ENCODE assay signal across 1 cellular context in the genomic region with DNA sequence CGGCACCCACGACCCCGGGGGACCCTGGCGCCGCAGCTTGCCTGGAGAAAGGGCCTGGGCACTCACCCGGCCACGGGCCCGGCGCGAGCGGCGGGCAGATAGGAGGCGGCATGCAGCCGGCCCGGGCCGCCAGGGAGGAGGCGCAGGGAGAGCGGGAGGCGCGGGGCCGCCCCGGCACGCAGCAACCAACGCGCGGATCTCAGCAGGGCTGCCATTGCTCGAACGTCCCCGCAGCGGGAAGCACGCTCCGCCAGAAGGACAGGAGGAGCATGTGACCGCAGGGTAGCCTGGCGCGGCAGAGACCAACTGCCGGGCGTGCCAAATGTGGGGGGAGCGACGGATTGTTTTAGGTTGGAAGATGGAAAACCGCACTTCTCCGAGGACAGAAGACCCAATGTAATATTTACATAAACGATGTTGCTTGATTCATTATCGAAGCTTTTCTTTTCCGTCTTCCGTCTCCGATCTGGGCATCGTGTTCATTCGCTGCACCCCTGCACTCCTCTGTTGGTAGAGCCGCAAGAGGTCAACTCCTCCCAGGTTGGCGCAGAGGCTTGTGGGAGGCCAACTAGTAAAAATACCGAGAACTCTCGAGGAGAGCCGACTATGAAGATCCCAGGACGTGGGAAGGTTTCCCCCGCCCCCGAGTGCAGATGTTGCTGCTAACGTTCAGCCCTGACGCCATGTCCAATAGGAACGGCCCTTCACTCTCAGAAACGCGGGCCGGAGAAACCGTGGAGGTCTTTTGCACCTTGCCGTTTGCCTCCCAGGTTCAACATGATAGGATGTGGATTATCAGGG.
TF ChIP-seq lines count a peak whose summit lies in the region.

A gene (minus strand): TSS at position 257 of the 801 bp plus-strand sequence. CDS start 42 bp downstream, at position 215.

TF ChIP-seq in HepG2, 621 proteins besides CTCF, POLR2A, EP300 and RAD21 (continued from another document and continues in another):
- TF ChIP-seq RCOR2 (CRISPR knock-in tag; IDR thresholded peaks at IDR 0.05) (no peak), ZNF343 (CRISPR knock-in tag; IDR thresholded peaks at IDR 0.05) (peak; percentile 90), MYC (CRISPR knock-in tag; IDR thresholded peaks at IDR 0.05; ENCODE audit: borderline replicate concordance) (peak; percentile 97), HIVEP1 (CRISPR knock-in tag; IDR thresholded peaks at IDR 0.05) (peak; percentile 82), KLF15 (CRISPR knock-in tag; IDR thresholded peaks at IDR 0.05; ENCODE audit: borderline replicate concordance) (no peak; the same call in 1 of the 2 replicates), REXO4 (CRISPR knock-in tag; IDR thresholded peaks at IDR 0.05; ENCODE audit: borderline replicate concordance) (0 out of 2 replicates have a peak, but pooled peaks have one; percentile 67), KAT8 (CRISPR knock-in tag; IDR thresholded peaks at IDR 0.05) (peak; percentile 96; the same call in 1 of the 2 replicates), ZNF761 (CRISPR knock-in tag; conservative IDR thresholded peaks at IDR 0.05) (no peak), THAP11 (CRISPR knock-in tag; IDR thresholded peaks at IDR 0.05) (peak; percentile 92), ZSCAN22 (CRISPR knock-in tag; IDR thresholded peaks at IDR 0.05) (no peak), ARID2 (CRISPR knock-in tag; IDR thresholded peaks at IDR 0.05; ENCODE audit: borderline replicate concordance) (no peak), ZFX (CRISPR knock-in tag; IDR thresholded peaks at IDR 0.05; ENCODE audit: low read depth) (peak; percentile 90), MYNN (CRISPR knock-in tag; IDR thresholded peaks at IDR 0.05; ENCODE audit: low read depth) (no peak), CC2D1A (CRISPR knock-in tag; IDR thresholded peaks at IDR 0.05) (no peak; the same call in 1 of the 2 replicates), KDM5B (CRISPR knock-in tag; IDR thresholded peaks at IDR 0.05; ENCODE audit: borderline replicate concordance) (peak; percentile 81; the same call in 1 of the 2 replicates), ZNF557 (CRISPR knock-in tag; IDR thresholded peaks at IDR 0.05) (no peak), NR2F2 (IDR thresholded peaks at IDR 0.05; ENCODE audit: borderline replicate concordance, low read depth) (peak; percentile 79; the same call in 1 of the 2 replicates), ZNF138 (CRISPR knock-in tag; IDR thresholded peaks at IDR 0.05; ENCODE audit: low read depth) (no peak), MATR3 (CRISPR knock-in tag; IDR thresholded peaks at IDR 0.05) (no peak; the same call in 1 of the 2 replicates), NCOA5 (CRISPR knock-in tag; IDR thresholded peaks at IDR 0.05) (no peak), EEA1 (CRISPR knock-in tag; IDR thresholded peaks at IDR 0.05; ENCODE audit: borderline replicate concordance) (peak; percentile 96), KDM6A (CRISPR knock-in tag; IDR thresholded peaks at IDR 0.05; ENCODE audit: low read depth) (0 out of 2 replicates have a peak, but pooled peaks have one; percentile 8), ZFY (CRISPR knock-in tag; IDR thresholded peaks at IDR 0.05) (peak; percentile 94), TSC22D2 (CRISPR knock-in tag; IDR thresholded peaks at IDR 0.05; ENCODE audit: borderline replicate concordance) (peak; percentile 29), NFATC3 (CRISPR knock-in tag; IDR thresholded peaks at IDR 0.05) (no peak), RAD51 (IDR thresholded peaks at IDR 0.05; ENCODE audit: borderline replicate concordance) (peak; percentile 63), SIN3B (IDR thresholded peaks at IDR 0.05; ENCODE audit: low read length) (peak; percentile 66), SALL1 (CRISPR knock-in tag; IDR thresholded peaks at IDR 0.05) (peak; percentile 48), DNMT1 (CRISPR knock-in tag; IDR thresholded peaks at IDR 0.05) (peak; percentile 92), DNMT3B (CRISPR knock-in tag; conservative IDR thresholded peaks at IDR 0.05) (peak; percentile 61; the same call in 1 of the 2 replicates), GATAD2A (CRISPR knock-in tag; IDR thresholded peaks at IDR 0.05) (0 out of 2 replicates have a peak, but pooled peaks have one; percentile 36), GTF2F1 (IDR thresholded peaks at IDR 0.05; ENCODE audit: low read length) (peak; percentile 69; the same call in 1 of the 2 replicates), KLF11 (CRISPR knock-in tag; IDR thresholded peaks at IDR 0.05) (peak; percentile 85; the same call in 1 of the 2 replicates), ZMAT3 (CRISPR knock-in tag; conservative IDR thresholded peaks at IDR 0.05) (no peak), ZNF501 (CRISPR knock-in tag; IDR thresholded peaks at IDR 0.05) (peak; percentile 93), SP2 (CRISPR knock-in tag; IDR thresholded peaks at IDR 0.05) (peak; percentile 44), ZNF446 (CRISPR knock-in tag; IDR thresholded peaks at IDR 0.05) (no peak; the same call in 1 of the 2 replicates), ZNF329 (CRISPR knock-in tag; IDR thresholded peaks at IDR 0.05; ENCODE audit: low read depth) (0 out of 2 replicates have a peak, but pooled peaks have one; percentile 39), IRF2 (CRISPR knock-in tag; IDR thresholded peaks at IDR 0.05) (peak; percentile 68; the same call in 1 of the 2 replicates), SRY (CRISPR knock-in tag; IDR thresholded peaks at IDR 0.05) (no peak), SMAD3 (CRISPR knock-in tag; IDR thresholded peaks at IDR 0.05) (no peak)
- TF ChIP-seq, protein P1, sequence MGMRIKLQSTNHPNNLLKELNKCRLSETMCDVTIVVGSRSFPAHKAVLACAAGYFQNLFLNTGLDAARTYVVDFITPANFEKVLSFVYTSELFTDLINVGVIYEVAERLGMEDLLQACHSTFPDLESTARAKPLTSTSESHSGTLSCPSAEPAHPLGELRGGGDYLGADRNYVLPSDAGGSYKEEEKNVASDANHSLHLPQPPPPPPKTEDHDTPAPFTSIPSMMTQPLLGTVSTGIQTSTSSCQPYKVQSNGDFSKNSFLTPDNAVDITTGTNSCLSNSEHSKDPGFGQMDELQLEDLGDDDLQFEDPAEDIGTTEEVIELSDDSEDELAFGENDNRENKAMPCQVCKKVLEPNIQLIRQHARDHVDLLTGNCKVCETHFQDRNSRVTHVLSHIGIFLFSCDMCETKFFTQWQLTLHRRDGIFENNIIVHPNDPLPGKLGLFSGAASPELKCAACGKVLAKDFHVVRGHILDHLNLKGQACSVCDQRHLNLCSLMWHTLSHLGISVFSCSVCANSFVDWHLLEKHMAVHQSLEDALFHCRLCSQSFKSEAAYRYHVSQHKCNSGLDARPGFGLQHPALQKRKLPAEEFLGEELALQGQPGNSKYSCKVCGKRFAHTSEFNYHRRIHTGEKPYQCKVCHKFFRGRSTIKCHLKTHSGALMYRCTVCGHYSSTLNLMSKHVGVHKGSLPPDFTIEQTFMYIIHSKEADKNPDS (CRISPR knock-in tag; IDR thresholded peaks at IDR 0.05) = no peak
- TF ChIP-seq, protein P2, sequence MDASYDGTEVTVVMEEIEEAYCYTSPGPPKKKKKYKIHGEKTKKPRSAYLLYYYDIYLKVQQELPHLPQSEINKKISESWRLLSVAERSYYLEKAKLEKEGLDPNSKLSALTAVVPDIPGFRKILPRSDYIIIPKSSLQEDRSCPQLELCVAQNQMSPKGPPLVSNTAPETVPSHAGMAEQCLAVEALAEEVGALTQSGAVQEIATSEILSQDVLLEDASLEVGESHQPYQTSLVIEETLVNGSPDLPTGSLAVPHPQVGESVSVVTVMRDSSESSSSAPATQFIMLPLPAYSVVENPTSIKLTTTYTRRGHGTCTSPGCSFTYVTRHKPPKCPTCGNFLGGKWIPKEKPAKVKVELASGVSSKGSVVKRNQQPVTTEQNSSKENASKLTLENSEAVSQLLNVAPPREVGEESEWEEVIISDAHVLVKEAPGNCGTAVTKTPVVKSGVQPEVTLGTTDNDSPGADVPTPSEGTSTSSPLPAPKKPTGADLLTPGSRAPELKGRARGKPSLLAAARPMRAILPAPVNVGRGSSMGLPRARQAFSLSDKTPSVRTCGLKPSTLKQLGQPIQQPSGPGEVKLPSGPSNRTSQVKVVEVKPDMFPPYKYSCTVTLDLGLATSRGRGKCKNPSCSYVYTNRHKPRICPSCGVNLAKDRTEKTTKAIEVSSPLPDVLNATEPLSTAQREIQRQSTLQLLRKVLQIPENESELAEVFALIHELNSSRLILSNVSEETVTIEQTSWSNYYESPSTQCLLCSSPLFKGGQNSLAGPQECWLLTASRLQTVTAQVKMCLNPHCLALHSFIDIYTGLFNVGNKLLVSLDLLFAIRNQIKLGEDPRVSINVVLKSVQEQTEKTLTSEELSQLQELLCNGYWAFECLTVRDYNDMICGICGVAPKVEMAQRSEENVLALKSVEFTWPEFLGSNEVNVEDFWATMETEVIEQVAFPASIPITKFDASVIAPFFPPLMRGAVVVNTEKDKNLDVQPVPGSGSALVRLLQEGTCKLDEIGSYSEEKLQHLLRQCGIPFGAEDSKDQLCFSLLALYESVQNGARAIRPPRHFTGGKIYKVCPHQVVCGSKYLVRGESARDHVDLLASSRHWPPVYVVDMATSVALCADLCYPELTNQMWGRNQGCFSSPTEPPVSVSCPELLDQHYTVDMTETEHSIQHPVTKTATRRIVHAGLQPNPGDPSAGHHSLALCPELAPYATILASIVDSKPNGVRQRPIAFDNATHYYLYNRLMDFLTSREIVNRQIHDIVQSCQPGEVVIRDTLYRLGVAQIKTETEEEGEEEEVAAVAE (CRISPR knock-in tag; IDR thresholded peaks at IDR 0.05; ENCODE audit: borderline replicate concordance) = no peak
- TF ChIP-seq, protein P3, sequence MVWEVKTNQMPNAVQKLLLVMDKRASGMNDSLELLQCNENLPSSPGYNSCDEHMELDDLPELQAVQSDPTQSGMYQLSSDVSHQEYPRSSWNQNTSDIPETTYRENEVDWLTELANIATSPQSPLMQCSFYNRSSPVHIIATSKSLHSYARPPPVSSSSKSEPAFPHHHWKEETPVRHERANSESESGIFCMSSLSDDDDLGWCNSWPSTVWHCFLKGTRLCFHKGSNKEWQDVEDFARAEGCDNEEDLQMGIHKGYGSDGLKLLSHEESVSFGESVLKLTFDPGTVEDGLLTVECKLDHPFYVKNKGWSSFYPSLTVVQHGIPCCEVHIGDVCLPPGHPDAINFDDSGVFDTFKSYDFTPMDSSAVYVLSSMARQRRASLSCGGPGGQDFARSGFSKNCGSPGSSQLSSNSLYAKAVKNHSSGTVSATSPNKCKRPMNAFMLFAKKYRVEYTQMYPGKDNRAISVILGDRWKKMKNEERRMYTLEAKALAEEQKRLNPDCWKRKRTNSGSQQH (CRISPR knock-in tag; IDR thresholded peaks at IDR 0.05; ENCODE audit: low read depth) = peak; percentile 92; the same call in 1 of the 2 replicates
- TF ChIP-seq, protein P4, sequence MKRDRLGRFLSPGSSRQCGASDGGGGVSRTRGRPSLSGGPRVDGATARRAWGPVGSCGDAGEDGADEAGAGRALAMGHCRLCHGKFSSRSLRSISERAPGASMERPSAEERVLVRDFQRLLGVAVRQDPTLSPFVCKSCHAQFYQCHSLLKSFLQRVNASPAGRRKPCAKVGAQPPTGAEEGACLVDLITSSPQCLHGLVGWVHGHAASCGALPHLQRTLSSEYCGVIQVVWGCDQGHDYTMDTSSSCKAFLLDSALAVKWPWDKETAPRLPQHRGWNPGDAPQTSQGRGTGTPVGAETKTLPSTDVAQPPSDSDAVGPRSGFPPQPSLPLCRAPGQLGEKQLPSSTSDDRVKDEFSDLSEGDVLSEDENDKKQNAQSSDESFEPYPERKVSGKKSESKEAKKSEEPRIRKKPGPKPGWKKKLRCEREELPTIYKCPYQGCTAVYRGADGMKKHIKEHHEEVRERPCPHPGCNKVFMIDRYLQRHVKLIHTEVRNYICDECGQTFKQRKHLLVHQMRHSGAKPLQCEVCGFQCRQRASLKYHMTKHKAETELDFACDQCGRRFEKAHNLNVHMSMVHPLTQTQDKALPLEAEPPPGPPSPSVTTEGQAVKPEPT (CRISPR knock-in tag; IDR thresholded peaks at IDR 0.05; ENCODE audit: low read depth) = peak; percentile 39; the same call in 1 of the 2 replicates
- TF ChIP-seq, protein P5, sequence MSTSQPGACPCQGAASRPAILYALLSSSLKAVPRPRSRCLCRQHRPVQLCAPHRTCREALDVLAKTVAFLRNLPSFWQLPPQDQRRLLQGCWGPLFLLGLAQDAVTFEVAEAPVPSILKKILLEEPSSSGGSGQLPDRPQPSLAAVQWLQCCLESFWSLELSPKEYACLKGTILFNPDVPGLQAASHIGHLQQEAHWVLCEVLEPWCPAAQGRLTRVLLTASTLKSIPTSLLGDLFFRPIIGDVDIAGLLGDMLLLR (CRISPR knock-in tag; IDR thresholded peaks at IDR 0.05) = peak; percentile 22; the same call in 1 of the 2 replicates
- TF ChIP-seq, protein P6, sequence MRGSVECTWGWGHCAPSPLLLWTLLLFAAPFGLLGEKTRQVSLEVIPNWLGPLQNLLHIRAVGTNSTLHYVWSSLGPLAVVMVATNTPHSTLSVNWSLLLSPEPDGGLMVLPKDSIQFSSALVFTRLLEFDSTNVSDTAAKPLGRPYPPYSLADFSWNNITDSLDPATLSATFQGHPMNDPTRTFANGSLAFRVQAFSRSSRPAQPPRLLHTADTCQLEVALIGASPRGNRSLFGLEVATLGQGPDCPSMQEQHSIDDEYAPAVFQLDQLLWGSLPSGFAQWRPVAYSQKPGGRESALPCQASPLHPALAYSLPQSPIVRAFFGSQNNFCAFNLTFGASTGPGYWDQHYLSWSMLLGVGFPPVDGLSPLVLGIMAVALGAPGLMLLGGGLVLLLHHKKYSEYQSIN (CRISPR knock-in tag; IDR thresholded peaks at IDR 0.05; ENCODE audit: borderline replicate concordance) = no peak
- TF ChIP-seq, protein P7, sequence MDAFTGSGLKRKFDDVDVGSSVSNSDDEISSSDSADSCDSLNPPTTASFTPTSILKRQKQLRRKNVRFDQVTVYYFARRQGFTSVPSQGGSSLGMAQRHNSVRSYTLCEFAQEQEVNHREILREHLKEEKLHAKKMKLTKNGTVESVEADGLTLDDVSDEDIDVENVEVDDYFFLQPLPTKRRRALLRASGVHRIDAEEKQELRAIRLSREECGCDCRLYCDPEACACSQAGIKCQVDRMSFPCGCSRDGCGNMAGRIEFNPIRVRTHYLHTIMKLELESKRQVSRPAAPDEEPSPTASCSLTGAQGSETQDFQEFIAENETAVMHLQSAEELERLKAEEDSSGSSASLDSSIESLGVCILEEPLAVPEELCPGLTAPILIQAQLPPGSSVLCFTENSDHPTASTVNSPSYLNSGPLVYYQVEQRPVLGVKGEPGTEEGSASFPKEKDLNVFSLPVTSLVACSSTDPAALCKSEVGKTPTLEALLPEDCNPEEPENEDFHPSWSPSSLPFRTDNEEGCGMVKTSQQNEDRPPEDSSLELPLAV (CRISPR knock-in tag; conservative IDR thresholded peaks at IDR 0.05; ENCODE audit: low read depth) = no peak
- TF ChIP-seq, protein P8, sequence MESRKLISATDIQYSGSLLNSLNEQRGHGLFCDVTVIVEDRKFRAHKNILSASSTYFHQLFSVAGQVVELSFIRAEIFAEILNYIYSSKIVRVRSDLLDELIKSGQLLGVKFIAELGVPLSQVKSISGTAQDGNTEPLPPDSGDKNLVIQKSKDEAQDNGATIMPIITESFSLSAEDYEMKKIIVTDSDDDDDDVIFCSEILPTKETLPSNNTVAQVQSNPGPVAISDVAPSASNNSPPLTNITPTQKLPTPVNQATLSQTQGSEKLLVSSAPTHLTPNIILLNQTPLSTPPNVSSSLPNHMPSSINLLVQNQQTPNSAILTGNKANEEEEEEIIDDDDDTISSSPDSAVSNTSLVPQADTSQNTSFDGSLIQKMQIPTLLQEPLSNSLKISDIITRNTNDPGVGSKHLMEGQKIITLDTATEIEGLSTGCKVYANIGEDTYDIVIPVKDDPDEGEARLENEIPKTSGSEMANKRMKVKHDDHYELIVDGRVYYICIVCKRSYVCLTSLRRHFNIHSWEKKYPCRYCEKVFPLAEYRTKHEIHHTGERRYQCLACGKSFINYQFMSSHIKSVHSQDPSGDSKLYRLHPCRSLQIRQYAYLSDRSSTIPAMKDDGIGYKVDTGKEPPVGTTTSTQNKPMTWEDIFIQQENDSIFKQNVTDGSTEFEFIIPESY (CRISPR knock-in tag; IDR thresholded peaks at IDR 0.05) = peak; percentile 4; the same call in 1 of the 2 replicates
